Comparison of ENCODE assay signal across 1 cellular context in genomic region chr1:198637915-198638437, GRCh38.
TF ChIP-seq lines count a peak whose summit lies in the region.

No MANE protein-coding gene starts in this region.

TF ChIP-seq in WTC11, 78 proteins besides CTCF, POLR2A, EP300 and RAD21 (continued from another document):
- no peak for TF ChIP-seq STAT6 (CRISPR knock-in tag; conservative IDR thresholded peaks at IDR 0.05; ENCODE audit: low read depth)
- no peak for TF ChIP-seq JUN (CRISPR knock-in tag; IDR thresholded peaks at IDR 0.05)
- no peak for TF ChIP-seq RORB (CRISPR knock-in tag; IDR thresholded peaks at IDR 0.05)
- no peak for TF ChIP-seq TEAD1 (CRISPR knock-in tag; IDR thresholded peaks at IDR 0.05)
- no peak for TF ChIP-seq TP53 (CRISPR knock-in tag; IDR thresholded peaks at IDR 0.05)
- no peak for TF ChIP-seq FOXJ3 (CRISPR knock-in tag; IDR thresholded peaks at IDR 0.05; ENCODE audit: borderline replicate concordance)
